ENCODE assay signal across 8 cellular contexts in the genomic region with DNA sequence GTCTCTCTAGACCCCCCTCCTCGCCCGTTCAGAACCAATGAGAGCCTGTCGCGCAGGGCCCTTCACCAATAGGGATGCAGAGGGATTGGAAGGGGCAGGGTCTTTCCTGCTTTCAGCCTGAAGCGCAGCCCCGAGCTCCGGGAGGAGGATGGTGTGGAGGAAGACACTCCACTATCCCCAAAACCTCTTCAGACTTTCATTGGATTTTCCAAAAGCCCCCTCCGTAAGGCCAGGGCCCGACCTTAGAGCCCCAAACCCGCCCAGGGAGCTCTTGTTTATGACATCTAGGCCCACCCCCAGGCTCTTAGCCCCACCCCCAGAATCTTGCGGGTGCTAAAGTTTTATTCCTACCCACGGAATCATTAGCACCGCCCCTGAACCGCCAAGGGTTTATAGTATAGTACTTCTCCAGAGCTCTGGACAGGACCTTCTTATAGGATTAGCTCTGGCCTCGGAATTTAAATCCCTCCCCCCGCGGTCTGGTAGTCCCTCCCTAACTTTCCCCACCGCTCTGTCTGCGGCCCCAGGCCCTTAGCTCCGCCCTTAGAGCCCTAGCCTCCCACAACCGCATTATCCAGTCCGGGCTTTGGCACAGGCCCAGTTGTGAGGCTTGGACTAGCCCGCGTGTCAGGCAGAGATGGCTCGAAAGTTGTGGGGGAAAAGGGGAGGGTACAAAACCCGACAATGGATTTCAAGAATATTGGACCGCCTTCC. TPM values are rescaled to one million over a fixed set of nuclear protein-coding genes. Genes with fewer than 3 reads are reported as not detected.
DNase-seq lines count a peak whose midpoint lies in the region; ATAC-seq and TF ChIP-seq lines count a peak whose summit lies in the region.

No MANE protein-coding gene starts in this region.

- H3K36me3 ChIP-seq in liver (ENCODE audit: control insufficient read depth in 4 of 4, insufficient read depth in 3 of 4, low read depth in 1 of 4, low read length in 3 of 4) = no peaks in the 10 kb centered on the region

- peaks cover 4 to 32% (median 19%) of the 10 kb centered on the region in 4 donors for H3K4me1 ChIP-seq in liver (ENCODE audit: control insufficient read depth in 4 of 4, insufficient read depth in 4 of 4, low read length in 3 of 4)

- H3K9me3 ChIP-seq in liver (ENCODE audit: control insufficient read depth in 4 of 4, low read length in 3 of 4) = no peaks in the 10 kb centered on the region

- H3K4me3 ChIP-seq in liver (ENCODE audit: low read depth in 1 of 3, low read length in 3 of 3) = peak overlapping the region in 1 of 3 donors; percentile 36

- no peak overlapping the region for H3K9ac ChIP-seq in liver (ENCODE audit: low read depth in 1 of 2, low read length in 2 of 2)

- H3K27me3 ChIP-seq in liver (ENCODE audit: control insufficient read depth in 4 of 4, insufficient read depth in 4 of 4, low read length in 3 of 4) = no peaks in the 10 kb centered on the region

- 3% methylated on average over 27 of the region's 27 CpGs for WGBS in liver

- no peak for TF ChIP-seq CTCF in liver (IDR thresholded peaks at IDR 0.05; ENCODE audit: low read depth, low read length, missing input control)

- peak in 1 of 2 donors; percentile 4 for TF ChIP-seq RAD21 in liver (IDR thresholded peaks at IDR 0.05)

- ATAC-seq in HG02763 (IDR thresholded peaks at IDR 0.05; ENCODE audit: unreplicated experiment) (peak; percentile 26), HG03457 (IDR thresholded peaks at IDR 0.05; ENCODE audit: unreplicated experiment) (no peak)

- DNase-seq in DMS79 (lab: John Stamatoyannopoulos, UW) = peak; percentile 23
- peak; percentile 96 for DNase-seq in NCI-H510A treated with DMSO at 0.1 percent for 48 hours (lab: John Stamatoyannopoulos, UW)
- DNase-seq in activated CD4-positive, alpha-beta T cell treated with anti-CD3 and anti-CD28 coated beads, Interleukin-2, amount 50 U/mL, for 48 hours = peak; percentile 87 to 89
- DNase-seq in dermis microvascular lymphatic vessel endothelial cell (ENCODE audit: low read depth in 2 of 2) = peak; percentile 73 to 90
- DNase-seq in stimulated activated CD4-positive, alpha-beta T cell treated with anti-CD3 and anti-CD28 coated beads, Interleukin-4, amount 100 ng/mL, for 24 hours = peak; percentile 86

- no peak overlapping the region for H3K27ac ChIP-seq in liver (ENCODE audit: low read depth in 1 of 2, low read length in 2 of 2)

TF ChIP-seq in liver, 16 proteins besides CTCF, POLR2A, EP300 and RAD21:
- TF ChIP-seq SP1 (IDR thresholded peaks at IDR 0.05) (peak; percentile 40), NR2F2 (IDR thresholded peaks at IDR 0.05) (no peak)
TF ChIP-seq in liver: peak in this region for 1.

RNA-seq across cellular contexts. Expression of gene EML2, which starts 6.6 kb away (rescaled TPM):
- 11.1 and 15.7 TPM in 2 replicates for total RNA-seq in dermis microvascular lymphatic vessel endothelial cell
- 1 to 10 TPM; 8.5 to 9.5 TPM for total RNA-seq in liver
- polyA plus RNA-seq in liver = 10 to 100 TPM in 1 of 2 donors, 1 to 10 TPM in 1; 1.1 to 10.4 TPM

RNA-seq across cellular contexts. Expression of gene GIPR, which starts 22.2 kb away (rescaled TPM):
- total RNA-seq in dermis microvascular lymphatic vessel endothelial cell (0.13 TPM in 1 of 2 replicates, not detected in the other), liver (under 1 TPM; 0.05 to 0.50 TPM)
- under 1 TPM; 0.06 to 0.08 TPM for polyA plus RNA-seq in liver

RNA-seq across cellular contexts. Expression of gene GPR4, which starts 43.8 kb away (rescaled TPM):
- total RNA-seq in dermis microvascular lymphatic vessel endothelial cell = 1.0 and 1.5 TPM in 2 replicates
- total RNA-seq in liver = under 1 TPM; 0.37 to 0.84 TPM
- 1 to 10 TPM; 1.1 to 1.9 TPM for polyA plus RNA-seq in liver

RNA-seq across cellular contexts. Expression of gene SNRPD2, which starts 46.0 kb away (rescaled TPM):
- total RNA-seq in dermis microvascular lymphatic vessel endothelial cell (222 and 396 TPM in 2 replicates), liver (10 to 100 TPM; 38.6 to 71.9 TPM)
- polyA plus RNA-seq in liver = 100 to 1,000 TPM; 109 to 175 TPM

RNA-seq across cellular contexts. Expression of gene QPCTL, which starts 46.7 kb away (rescaled TPM):
- total RNA-seq in dermis microvascular lymphatic vessel endothelial cell = 8.3 and 11.7 TPM in 2 replicates
- total RNA-seq in liver = 1 to 10 TPM; 3.7 to 6.1 TPM
- polyA plus RNA-seq in liver = 1 to 10 TPM; 2.9 to 4.5 TPM

Comparison
In these comparisons a context has a peak if more than half of its experiments do, and no peak if none do; other contexts are left out.
1. DNase-seq: peak in every context shown above with its lines; median percentile 96 in NCI-H510A treated with DMSO at 0.1 percent for 48 hours; 88 in activated CD4-positive, alpha-beta T cell treated with anti-CD3 and anti-CD28 coated beads, Interleukin-2, amount 50 U/mL, for 48 hours; 86 in stimulated activated CD4-positive, alpha-beta T cell treated with anti-CD3 and anti-CD28 coated beads, Interleukin-4, amount 100 ng/mL, for 24 hours; 82 in dermis microvascular lymphatic vessel endothelial cell; 23 in DMS79.